In genomic region chr11:68651208-68651984, GRCh38 we compare ENCODE assay signal across 22 cellular contexts. TPM values are rescaled to one million over a fixed set of nuclear protein-coding genes. Genes with fewer than 3 reads are reported as not detected.
DNase-seq lines count a peak whose midpoint lies in the region; ATAC-seq and TF ChIP-seq lines count a peak whose summit lies in the region.
"Had no signal": no experiment of that assay in that cellular context is flagged by ENCODE, and none has a peak within 500 bp of the region (broad histone marks: within the 10 kb centered on the region; RNA-seq: fewer than 3 reads in every experiment).

No MANE protein-coding gene starts in this region.

- H3K27me3 Mint-ChIP-seq in osteocyte (ENCODE audit: unreplicated experiment): peaks cover 32% of the 10 kb centered on the region

- peaks cover 13% of the 10 kb centered on the region for H3K9me3 Mint-ChIP-seq in osteocyte (ENCODE audit: unreplicated experiment)

- peak; percentile 25 for ATAC-seq in foreskin keratinocyte
- ATAC-seq: activated naive CD8-positive, alpha-beta T cell treated with anti-CD3 and anti-CD28 coated beads, Interleukin-2, amount 50 U/mL, for 24 hours; activated T-helper 17 cell treated with anti-CD3 and anti-CD28 coated beads, Interleukin-2, amount 50 U/mL, for 72 hours; left colon; Right ventricle myocardium inferior; T-cell had no signal

- H3K4me3 Mint-ChIP-seq in osteocyte (ENCODE audit: unreplicated experiment): no peak overlapping the region
- H3K4me3 Mint-ChIP-seq: activated naive CD8-positive, alpha-beta T cell treated with anti-CD3 and anti-CD28 coated beads, Interleukin-2, amount 50 U/mL, for 24 hours; activated T-helper 17 cell treated with anti-CD3 and anti-CD28 coated beads, Interleukin-2, amount 50 U/mL, for 72 hours; HFFc6; nephron; T-cell had no signal

- TF ChIP-seq CTCF in foreskin keratinocyte (conservative IDR thresholded peaks at IDR 0.05): no peak
- no peak for TF ChIP-seq CTCF in osteocyte (IDR thresholded peaks at IDR 0.05)

- intact Hi-C loops in posterior vena cava (cut with DNase I): loop anchor here in 1 of 2 donors (5.0 kb wide), 1 partner anchor 1416 kb away; no protein-coding TSS in a partner anchor

- H3K36me3 Mint-ChIP-seq in osteocyte (ENCODE audit: unreplicated experiment): peaks cover 3% of the 10 kb centered on the region
- H3K36me3 Mint-ChIP-seq: T-cell had no signal

- no peaks in the 10 kb centered on the region for H3K27me3 ChIP-seq in H7 (ENCODE audit: control insufficient read depth, insufficient read depth, low read length)
- H3K27me3 ChIP-seq in foreskin keratinocyte: peaks cover 31% of the 10 kb centered on the region

- H3K4me3 ChIP-seq in H7 (ENCODE audit: insufficient read depth, low read depth, low read length): no peak overlapping the region

- H3K36me3 ChIP-seq in H7 (replicated peaks; ENCODE audit: control insufficient read depth, insufficient read depth, low read length): no peaks in the 10 kb centered on the region

- no peak overlapping the region for H3K27ac Mint-ChIP-seq in osteocyte (ENCODE audit: unreplicated experiment)
- H3K27ac Mint-ChIP-seq: activated naive CD8-positive, alpha-beta T cell treated with anti-CD3 and anti-CD28 coated beads, Interleukin-2, amount 50 U/mL, for 24 hours; activated T-helper 17 cell treated with anti-CD3 and anti-CD28 coated beads, Interleukin-2, amount 50 U/mL, for 72 hours; HFFc6; nephron; T-cell had no signal

- H3K27ac ChIP-seq in foreskin keratinocyte: no peak overlapping the region
- H3K27ac ChIP-seq: epithelial cell of prostate had no signal

- DNase-seq in H7 (peak; percentile 68), astrocyte of the hippocampus (ENCODE audit: low read depth, low spot score) (peak; percentile 56), foreskin keratinocyte (peak in 1 of 2 donors; percentile 1), posterior vena cava (ENCODE audit: low spot score) (peak; percentile 73), osteocyte (ENCODE audit: extremely low spot score, unreplicated experiment) (no peak), SKM-1 (lab: John Stamatoyannopoulos, UW; ENCODE audit: unreplicated experiment) (no peak), HK-2 (ENCODE audit: unreplicated experiment) (no peak)
- DNase-seq in stimulated activated CD4-positive, alpha-beta T cell treated with anti-CD3 and anti-CD28 coated beads, Interleukin-2, amount 100 ng/mL, for 48 hours: no peak
- DNase-seq: activated CD4-positive, alpha-beta T cell treated with anti-CD3 and anti-CD28 coated beads for 48 hours; activated naive CD8-positive, alpha-beta T cell treated with anti-CD3 and anti-CD28 coated beads, Interleukin-2, amount 50 U/mL, for 24 hours; foreskin melanocyte; HFFc6; left colon; NCI-H2107; NCI-H524; stimulated activated CD8-positive, alpha-beta memory T cell treated with anti-CD3 and anti-CD28 coated beads, Interleukin-4, amount 100 ng/mL, for 48 hours; T-cell had no signal

- H3K4me1 Mint-ChIP-seq in osteocyte (ENCODE audit: unreplicated experiment): peaks cover 5% of the 10 kb centered on the region
- H3K4me1 Mint-ChIP-seq: activated naive CD8-positive, alpha-beta T cell treated with anti-CD3 and anti-CD28 coated beads, Interleukin-2, amount 50 U/mL, for 24 hours; activated T-helper 17 cell treated with anti-CD3 and anti-CD28 coated beads, Interleukin-2, amount 50 U/mL, for 72 hours; nephron; T-cell had no signal

- H3K4me1 ChIP-seq in foreskin keratinocyte: no peaks in the 10 kb centered on the region
- H3K4me1 ChIP-seq: Caco-2 had no signal

RNA-seq across cellular contexts. Expression of gene GAL, which starts 32.9 kb away (rescaled TPM):
- total RNA-seq in H7 (2014; rRNA removed; shearing (Covaris generic)): 192 and 226 TPM in 2 replicates
- total RNA-seq in foreskin keratinocyte (1.3 and 1.6 TPM in 2 replicates), posterior vena cava (under 1 TPM in 1 of 2 donors, not detected in 1; 0.52 TPM), osteocyte (not detected in 2 replicates)
- polyA plus RNA-seq in foreskin keratinocyte: 3.1 and 3.2 TPM in 2 replicates
- total RNA-seq: Right ventricle myocardium inferior had no signal

Comparison
In these comparisons a context has a peak if more than half of its experiments do, and no peak if none do; other contexts are left out.
1. DNase-seq: peak in H7 (single experiment), astrocyte of the hippocampus (single experiment) and posterior vena cava (single experiment); none in osteocyte (single experiment), SKM-1 (single experiment), HK-2 (single experiment) and stimulated activated CD4-positive, alpha-beta T cell treated with anti-CD3 and anti-CD28 coated beads, Interleukin-2, amount 100 ng/mL, for 48 hours (0 of 2).
2. RNA of gene GAL, which starts 32.9 kb away (total RNA-seq): 192 to 226 TPM in H7; 1.3 to 1.6 TPM in foreskin keratinocyte, 0.52 TPM in posterior vena cava and not detected in osteocyte; every median in the first group is over 10 times any median in the second.